Comparison of ENCODE assay signal across 21 cellular contexts in the genomic region with DNA sequence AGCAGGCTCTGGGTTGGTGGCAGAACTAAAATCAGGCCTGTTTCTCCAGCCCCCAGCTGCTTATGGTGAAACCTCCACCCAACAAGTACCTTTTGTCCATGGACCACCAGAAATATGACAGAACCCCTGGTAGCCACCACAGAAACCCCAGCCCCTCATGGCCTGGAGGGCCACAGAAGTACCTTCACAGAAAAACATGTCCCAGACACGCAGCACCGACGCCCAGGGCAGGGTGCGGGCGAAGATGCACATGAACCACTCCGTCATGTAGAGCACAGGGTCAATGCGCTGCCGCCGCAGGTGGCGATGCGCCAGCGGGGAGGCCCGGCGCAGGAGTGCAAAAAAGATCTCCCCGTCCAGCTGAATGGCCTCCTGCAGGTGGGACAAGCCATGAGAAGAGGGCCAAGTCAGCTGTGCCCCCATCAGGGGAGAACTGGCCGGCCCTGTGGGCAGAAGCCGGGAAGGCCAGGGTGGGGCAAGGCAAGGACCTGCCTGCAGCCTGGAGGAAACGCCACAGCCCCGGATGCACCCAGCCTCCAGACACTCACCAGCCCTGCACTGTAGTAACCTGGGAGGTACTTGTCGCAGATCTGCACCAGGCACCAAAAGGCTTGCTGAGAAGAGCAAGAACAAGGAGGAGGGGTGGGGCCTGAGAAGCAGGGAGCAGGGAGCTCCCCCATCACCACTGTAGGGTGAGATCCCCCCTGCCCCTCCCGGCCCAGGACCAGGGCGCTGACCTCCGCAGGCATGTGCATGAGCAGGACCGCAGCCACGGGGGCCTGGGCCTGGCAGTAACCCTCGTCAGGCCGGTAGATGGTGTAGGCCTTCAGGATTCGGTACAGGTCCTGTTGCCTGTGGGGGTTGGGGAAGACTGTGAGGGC. TPM values are rescaled to one million over a fixed set of nuclear protein-coding genes. Genes with fewer than 3 reads are reported as not detected.
"Had no signal": no experiment of that assay in that cellular context is flagged by ENCODE, and none has a peak within 500 bp of the region (broad histone marks: within the 10 kb centered on the region; RNA-seq: fewer than 3 reads in every experiment).

No MANE protein-coding gene starts in this region.

- H3K27me3 Mint-ChIP-seq: activated naive CD4-positive, alpha-beta T cell treated with anti-CD3 and anti-CD28 coated beads, Interleukin-2, amount 50 U/mL, for 24 hours; stimulated activated naive B cell treated with anti-CD40 and anti-IgM and Interleukin-4, amounts not matched to agents 10 μg/mL and 1 μg/mL and 100 μg/mL, for 72 hours had no signal

- H3K27me3 ChIP-seq: body of pancreas, neutrophil, right atrium auricular region, transverse colon had no signal

- H3K9me3 Mint-ChIP-seq: activated naive CD4-positive, alpha-beta T cell treated with anti-CD3 and anti-CD28 coated beads, Interleukin-2, amount 50 U/mL, for 24 hours; activated T-helper 1 cell treated with anti-CD3 and anti-CD28 coated beads, Interleukin-12 subunit alpha, Interleukin-12 subunit beta, Interleukin-2, Interleukin-4 antibody, amounts not matched to agents 30 ng/mL and 10 ng/mL and 1 ng/mL, durations not matched to agents 14 hours and 24 hours and 36 hours; stimulated activated naive B cell treated with anti-CD40 and anti-IgM and Interleukin-4, amounts not matched to agents 10 μg/mL and 1 μg/mL and 100 μg/mL, for 72 hours had no signal

- H3K27ac ChIP-seq: body of pancreas, lower lobe of right lung, right atrium auricular region, transverse colon, VCaP had no signal

- ATAC-seq: body of pancreas; esophagus mucosa; lower lobe of right lung; stimulated activated naive B cell treated with anti-CD40 and anti-IgM and Interleukin-4, amounts not matched to agents 10 μg/mL and 1 μg/mL and 100 μg/mL, for 72 hours had no signal

- DNase-seq: activated CD4-positive, alpha-beta T cell treated with anti-CD3 and anti-CD28 coated beads for 48 hours; body of pancreas; hippocampal formation; kidney glomerular epithelial cell; lower lobe of right lung; midbrain; posterior cingulate gyrus; stimulated activated naive B cell treated with anti-CD40 and anti-IgM and Interleukin-4, amounts not matched to agents 10 μg/mL and 1 μg/mL and 100 μg/mL, for 72 hours; substantia nigra; T1000; transverse colon had no signal

- H3K27ac Mint-ChIP-seq: activated naive CD4-positive, alpha-beta T cell treated with anti-CD3 and anti-CD28 coated beads, Interleukin-2, amount 50 U/mL, for 24 hours; activated T-helper 1 cell treated with anti-CD3 and anti-CD28 coated beads, Interleukin-12 subunit alpha, Interleukin-12 subunit beta, Interleukin-2, Interleukin-4 antibody, amounts not matched to agents 30 ng/mL and 10 ng/mL and 1 ng/mL, durations not matched to agents 14 hours and 24 hours and 36 hours; stimulated activated naive B cell treated with anti-CD40 and anti-IgM and Interleukin-4, amounts not matched to agents 10 μg/mL and 1 μg/mL and 100 μg/mL, for 72 hours had no signal

- H3K4me3 Mint-ChIP-seq: activated naive CD4-positive, alpha-beta T cell treated with anti-CD3 and anti-CD28 coated beads, Interleukin-2, amount 50 U/mL, for 24 hours; activated T-helper 1 cell treated with anti-CD3 and anti-CD28 coated beads, Interleukin-12 subunit alpha, Interleukin-12 subunit beta, Interleukin-2, Interleukin-4 antibody, amounts not matched to agents 30 ng/mL and 10 ng/mL and 1 ng/mL, durations not matched to agents 14 hours and 24 hours and 36 hours; stimulated activated naive B cell treated with anti-CD40 and anti-IgM and Interleukin-4, amounts not matched to agents 10 μg/mL and 1 μg/mL and 100 μg/mL, for 72 hours had no signal

- H3K9me3 ChIP-seq: body of pancreas, lower lobe of right lung, neutrophil, right atrium auricular region, transverse colon had no signal

- H3K4me3 ChIP-seq: body of pancreas, lower lobe of right lung, right atrium auricular region, smooth muscle cell, transverse colon had no signal

RNA-seq across cellular contexts. Expression of gene MYL11, which starts 15.4 kb away (rescaled TPM):
- total RNA-seq: body of pancreas, glomerular endothelial cell, lower lobe of right lung, right atrium auricular region, SK-MEL-5, smooth muscle cell had no signal

RNA-seq across cellular contexts. Expression of gene SEPTIN1, which starts 23.1 kb away (rescaled TPM):
- total RNA-seq: cerebellum, SK-MEL-5 had no signal
